In genomic region chr15:56228352-56228751, GRCh38 we compare ENCODE assay signal across 32 cellular contexts.
"Had no signal": no experiment of that assay in that cellular context is flagged by ENCODE, and none has a peak within 500 bp of the region (broad histone marks: within the 10 kb centered on the region; RNA-seq: fewer than 3 reads in every experiment).

No MANE protein-coding gene starts in this region.

- DNase-seq: activated B cell treated with CpG ODN at 0.5 μM for 24 hours; activated CD4-positive, alpha-beta memory T cell treated with anti-CD3 and anti-CD28 coated beads for 36 hours; activated CD4-positive, alpha-beta T cell treated with anti-CD3 and anti-CD28 coated beads for 4 hours; activated CD4-positive, alpha-beta T cell treated with anti-CD3 and anti-CD28 coated beads, Interleukin-2, amount 10 ng/mL, durations not matched to agents 24 days and 14 days; activated CD4-positive, alpha-beta T cell treated with anti-CD3 and anti-CD28 coated beads, Interleukin-2, amount 50 U/mL, for 1 hour; activated CD4-positive, alpha-beta T cell treated with anti-CD3 and anti-CD28 coated beads, Interleukin-2, amount 50 U/mL, for 4 hours; activated CD4-positive, CD25-positive, alpha-beta regulatory T cell treated with anti-CD3 and anti-CD28 coated beads, Interleukin-2, amount 50 U/mL, for 72 hours; activated CD8-positive, alpha-beta memory T cell treated with anti-CD3 and anti-CD28 coated beads, Interleukin-2, amount 50 U/mL, for 4 hours; activated CD8-positive, alpha-beta T cell treated with anti-CD3 and anti-CD28 coated beads for 36 hours; activated effector memory CD4-positive, alpha-beta T cell treated with anti-CD3 and anti-CD28 coated beads, Interleukin-2, amount 50 U/mL, for 16 hours; activated gamma-delta T cell treated with Interleukin-2 at 50 U/mL for 16 hours; activated naive CD4-positive, alpha-beta T cell; activated naive CD4-positive, alpha-beta T cell treated with anti-CD3 and anti-CD28 coated beads for 36 hours; activated naive CD8-positive, alpha-beta T cell treated with anti-CD3 and anti-CD28 coated beads, Interleukin-2, amount 10 ng/mL, durations not matched to agents 7 days and 5 days; activated naive CD8-positive, alpha-beta T cell treated with anti-CD3 and anti-CD28 coated beads, Interleukin-2, amount 50 U/mL, for 24 hours; activated T-cell treated with anti-CD3 and anti-CD28 coated beads for 4 hours; activated T-cell treated with anti-CD3 and anti-CD28 coated beads, Interleukin-2, amount 50 U/mL, for 1 hour; activated T-cell treated with anti-CD3 and anti-CD28 coated beads, Interleukin-2, amount 50 U/mL, for 4 hours; activated T-cell treated with anti-CD3 and anti-CD28 coated beads, Interleukin-2, amount 50 U/mL, for 72 hours; amygdala; anterior cingulate cortex; caudate nucleus; cerebellar nuclear complex; T-helper 1 cell; T-helper 2 cell; T-helper 9 cell had no signal

- ATAC-seq: activated naive CD8-positive, alpha-beta T cell treated with anti-CD3 and anti-CD28 coated beads, Interleukin-2, amount 50 U/mL, for 24 hours; activated T-cell treated with anti-CD3 and anti-CD28 coated beads, Interleukin-2, amount 50 U/mL, for 4 hours; activated T-cell treated with anti-CD3 and anti-CD28 coated beads, Interleukin-2, amount 50 U/mL, for 72 hours; activated T-helper 17 cell treated with anti-CD3 and anti-CD28 coated beads, Interleukin-2, amount 50 U/mL, for 72 hours had no signal

- H3K4me1 ChIP-seq: ascending aorta had no signal

- FAIRE-seq: bronchial epithelial cell, TTC549 had no signal

- H3K4me3 ChIP-seq: ascending aorta, cardiac muscle cell had no signal

- H3K27ac ChIP-seq: ascending aorta, cardiac muscle cell, VCaP had no signal
